9 cellular contexts compared by ENCODE assay signal in the genomic region with DNA sequence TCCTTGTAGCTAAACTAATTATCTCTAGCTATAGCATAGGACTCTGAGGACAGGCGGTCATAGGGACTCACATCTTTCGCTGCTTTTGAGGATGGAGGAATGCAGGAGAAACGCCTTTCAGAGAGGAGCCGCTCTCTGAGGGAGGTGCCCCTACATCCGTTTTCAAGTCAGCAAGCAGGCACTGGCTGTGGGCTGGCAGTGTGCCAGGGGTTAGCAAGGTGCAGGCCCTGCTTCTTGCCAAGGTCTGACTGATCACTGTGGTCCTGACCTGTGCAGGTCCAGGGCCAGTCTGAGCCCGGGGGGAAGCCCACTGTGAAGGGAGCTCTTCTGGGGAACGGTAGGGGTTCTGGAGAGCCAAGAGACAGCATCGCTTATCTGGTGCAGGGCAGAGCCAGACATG.
A peak's percentile ranks its signal among the peaks of the same experiment; 100 is the strongest.
DNase-seq lines count a peak whose midpoint lies in the region; ATAC-seq lines count a peak whose summit lies in the region.
"Had no signal": no experiment of that assay in that cellular context is flagged by ENCODE, and none has a peak within 500 bp of the region (broad histone marks: within the 10 kb centered on the region; RNA-seq: fewer than 3 reads in every experiment).

No MANE protein-coding gene starts in this region.

- no peak overlapping the region for H3K18ac ChIP-seq in mesenchymal stem cell (ENCODE audit: low read depth in 1 of 2, low read length in 2 of 2)

- no peaks in the 10 kb centered on the region for H3K36me3 Mint-ChIP-seq in CD4-positive, alpha-beta memory T cell
- H3K36me3 Mint-ChIP-seq: WTC11 had no signal

- intact Hi-C loops in CD4-positive, alpha-beta memory T cell (cut with micrococcal nuclease) = no loop called here

- no peak overlapping the region for H3K14ac ChIP-seq in mesenchymal stem cell (ENCODE audit: low read length in 2 of 2)

- peaks cover 71% of the 10 kb centered on the region for H3K4me1 ChIP-seq in CD4-positive, alpha-beta memory T cell (ENCODE audit: insufficient read depth, low read length)
- peaks cover 38% of the 10 kb centered on the region for H3K4me1 ChIP-seq in mesenchymal stem cell (ENCODE audit: control insufficient read depth, insufficient read depth, low read depth, low read length)

- peak overlapping the region in 1 of 2 experiments; percentile 4 for H2BK12ac ChIP-seq in mesenchymal stem cell (ENCODE audit: low read length in 2 of 2)

- no peak overlapping the region for H2AFZ ChIP-seq in mesenchymal stem cell (ENCODE audit: low read depth, low read length)

- peak overlapping the region in 1 of 2 donors; percentile 21 for H3K4me3 ChIP-seq in CD4-positive, alpha-beta memory T cell (ENCODE audit: low read length in 2 of 2)
- H3K4me3 ChIP-seq in mesenchymal stem cell (ENCODE audit: insufficient read depth in 1 of 2, low read depth in 1 of 2, low read length in 2 of 2) = no peak overlapping the region

- no peak overlapping the region for H4K8ac ChIP-seq in mesenchymal stem cell (ENCODE audit: low read length)

- no peak overlapping the region for H2BK5ac ChIP-seq in mesenchymal stem cell (ENCODE audit: low read depth, low read length, poor library complexity, severe bottlenecking)

- peak; percentile 77 to 82 (median 80) for DNase-seq in CD4-positive, alpha-beta memory T cell
- peak; percentile 54 to 90 (median 60) for DNase-seq in T-helper 2 cell
- peak; percentile 74 for DNase-seq in activated naive CD4-positive, alpha-beta T cell treated with anti-CD3 and anti-CD28 coated beads, Interleukin-2, amount 50 U/mL, for 16 hours
- peak; percentile 67 for DNase-seq in stimulated activated CD4-positive, alpha-beta T cell treated with anti-CD3 and anti-CD28 coated beads, Interleukin-12 subunit alpha, Interleukin-12 subunit beta, amount 100 ng/mL, for 4 hours
- no peak for DNase-seq in mesenchymal stem cell
- DNase-seq in GM19238 (ENCODE audit: insufficient read length, low spot score) = no peak

- H3K27ac Mint-ChIP-seq in CD4-positive, alpha-beta memory T cell = peak overlapping the region; percentile 69 to 91 (median 84)
- H3K27ac Mint-ChIP-seq: WTC11 had no signal

- no peak overlapping the region for H3K9ac ChIP-seq in mesenchymal stem cell (ENCODE audit: low read length)

- WGBS in mesenchymal stem cell = 89% methylated on average over 8 of the region's 8 CpGs

- H3K36me3 ChIP-seq in CD4-positive, alpha-beta memory T cell (ENCODE audit: insufficient read depth, low read length) = no peaks in the 10 kb centered on the region
- H3K36me3 ChIP-seq in mesenchymal stem cell (ENCODE audit: control insufficient read depth in 1 of 2, insufficient read depth in 2 of 2, low read depth in 1 of 2, low read length in 2 of 2) = peaks cover 0 to 18% of the 10 kb centered on the region in 2 experiments

- no peak overlapping the region for H2BK120ac ChIP-seq in mesenchymal stem cell (ENCODE audit: low read depth, low read length)

- H3K27ac ChIP-seq in CD4-positive, alpha-beta memory T cell (ENCODE audit: low read depth, low read length) = peak overlapping the region; percentile 6
- H3K27ac ChIP-seq in mesenchymal stem cell (ENCODE audit: low read length, poor library complexity, severe bottlenecking) = no peak overlapping the region

- no peak overlapping the region for H2AK5ac ChIP-seq in mesenchymal stem cell (ENCODE audit: low read length, severe bottlenecking)

- H3K4me1 Mint-ChIP-seq in CD4-positive, alpha-beta memory T cell = peaks cover 50 to 82% (median 65%) of the 10 kb centered on the region in 4 donors

- POLR2A ChIA-PET in CD4-positive, alpha-beta memory T cell (lab: Charles Lee; ENCODE audit: partially characterized antibody) = interaction anchor here (0.6 to 9.1 kb wide), 8 partner anchors 15 to 356 kb away, joined by 3 to 168 read pairs (median 6); a partner anchor contains a TSS

- H3K23ac ChIP-seq in mesenchymal stem cell (ENCODE audit: low read length in 2 of 2) = no peak overlapping the region

- H3K9me3 Mint-ChIP-seq in CD4-positive, alpha-beta memory T cell = no peaks in the 10 kb centered on the region
- H3K9me3 Mint-ChIP-seq: WTC11 had no signal

- no peaks in the 10 kb centered on the region for H3K27me3 ChIP-seq in CD4-positive, alpha-beta memory T cell (ENCODE audit: insufficient read depth, low read length)
- H3K27me3 ChIP-seq in mesenchymal stem cell (ENCODE audit: control insufficient read depth in 1 of 2, insufficient read depth in 1 of 2, low read length in 2 of 2) = no peaks in the 10 kb centered on the region

- ATAC-seq in HG03571 (IDR thresholded peaks at IDR 0.05; ENCODE audit: unreplicated experiment) (no peak), GM19035 (IDR thresholded peaks at IDR 0.05; ENCODE audit: unreplicated experiment) (no peak)

- H3K4ac ChIP-seq in mesenchymal stem cell (ENCODE audit: low read depth in 1 of 2, low read length in 2 of 2) = no peak overlapping the region

- H3K79me1 ChIP-seq in mesenchymal stem cell (replicated peaks; ENCODE audit: low read length, poor library complexity, severe bottlenecking) = no peaks in the 10 kb centered on the region

- no peaks in the 10 kb centered on the region for H3K9me3 ChIP-seq in CD4-positive, alpha-beta memory T cell (ENCODE audit: control insufficient read depth in 1 of 2, low read length in 2 of 2)
- H3K9me3 ChIP-seq in mesenchymal stem cell (ENCODE audit: control insufficient read depth, low read length) = no peaks in the 10 kb centered on the region

- peak overlapping the region; percentile 26 to 91 (median 74) for H3K4me3 Mint-ChIP-seq in CD4-positive, alpha-beta memory T cell
- H3K4me3 Mint-ChIP-seq: WTC11 had no signal

- no peak overlapping the region for H2BK15ac ChIP-seq in mesenchymal stem cell (ENCODE audit: low read depth, poor library complexity, severe bottlenecking)

- no peak overlapping the region for H4K91ac ChIP-seq in mesenchymal stem cell (ENCODE audit: low read length)

- no peak overlapping the region for H3K4me2 ChIP-seq in mesenchymal stem cell (ENCODE audit: low read length, poor library complexity, severe bottlenecking)

- CTCF ChIA-PET in CD4-positive, alpha-beta memory T cell (lab: Charles Lee; ENCODE audit: partially characterized antibody) = interaction anchor here (1.1 to 5.3 kb wide), 4 partner anchors 15 to 80 kb away, joined by 3 to 88 read pairs (median 16); no protein-coding TSS in a partner anchor

- no peaks in the 10 kb centered on the region for H3K27me3 Mint-ChIP-seq in CD4-positive, alpha-beta memory T cell

Comparison
In these comparisons a context has a peak if more than half of its experiments do, and no peak if none do; other contexts are left out.
1. DNase-seq: peak in CD4-positive, alpha-beta memory T cell (5 of 5), T-helper 2 cell (5 of 5), activated naive CD4-positive, alpha-beta T cell treated with anti-CD3 and anti-CD28 coated beads, Interleukin-2, amount 50 U/mL, for 16 hours (single experiment) and stimulated activated CD4-positive, alpha-beta T cell treated with anti-CD3 and anti-CD28 coated beads, Interleukin-12 subunit alpha, Interleukin-12 subunit beta, amount 100 ng/mL, for 4 hours (single experiment); none in mesenchymal stem cell (single experiment) and GM19238 (single experiment).